ENCODE assay signal across 1 cellular context in the genomic region with DNA sequence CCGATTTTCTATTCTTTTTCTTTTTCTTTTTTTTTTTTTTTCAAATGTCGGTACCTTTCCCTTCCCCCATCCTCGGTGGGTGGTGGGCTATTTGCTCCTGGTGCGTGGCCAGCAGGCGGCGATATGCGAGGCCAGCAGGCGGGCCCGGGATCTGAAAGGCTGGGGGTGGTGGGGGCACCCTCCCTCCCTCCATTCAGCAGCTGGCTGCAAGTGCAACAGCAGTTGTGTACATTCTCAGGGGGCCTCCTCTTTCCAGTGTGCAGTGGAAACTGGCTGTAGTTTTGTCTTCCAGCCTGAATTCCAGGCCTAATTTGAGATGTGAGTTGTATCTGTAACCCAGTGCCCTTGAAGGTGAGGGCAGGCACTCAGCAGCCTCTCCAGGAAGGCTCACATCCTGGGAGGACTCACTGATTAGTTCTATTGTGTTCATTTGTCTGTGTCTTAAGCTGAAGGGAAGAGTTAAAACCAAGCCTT.
TF ChIP-seq lines count a peak whose summit lies in the region.

No MANE protein-coding gene starts in this region.

TF ChIP-seq in HepG2, 621 proteins besides CTCF, POLR2A, EP300 and RAD21 (continued from another document):
- TF ChIP-seq MZF1 (CRISPR knock-in tag; IDR thresholded peaks at IDR 0.05; ENCODE audit: borderline replicate concordance) (no peak), FOSL2 (CRISPR knock-in tag; IDR thresholded peaks at IDR 0.05) (no peak), JUND (CRISPR knock-in tag; IDR thresholded peaks at IDR 0.05) (no peak), KLF6 (CRISPR knock-in tag; IDR thresholded peaks at IDR 0.05) (no peak), ZBTB42 (CRISPR knock-in tag; IDR thresholded peaks at IDR 0.05) (no peak), MTF2 (CRISPR knock-in tag; IDR thresholded peaks at IDR 0.05; ENCODE audit: borderline replicate concordance) (0 out of 2 replicates have a peak, but pooled peaks have one; percentile 23), ZNF510 (CRISPR knock-in tag; IDR thresholded peaks at IDR 0.05; ENCODE audit: low read depth) (no peak), ZNF24 (IDR thresholded peaks at IDR 0.05) (no peak), ZNF607 (CRISPR knock-in tag; IDR thresholded peaks at IDR 0.05; ENCODE audit: borderline replicate concordance) (no peak), RNF2 (conservative IDR thresholded peaks at IDR 0.05; ENCODE audit: low read depth) (no peak), ZNF816 (CRISPR knock-in tag; IDR thresholded peaks at IDR 0.05; ENCODE audit: borderline replicate concordance) (0 out of 2 replicates have a peak, but pooled peaks have one; percentile 42), STAG1 (CRISPR knock-in tag; IDR thresholded peaks at IDR 0.05) (peak; percentile 60)
- TF ChIP-seq, protein P1, sequence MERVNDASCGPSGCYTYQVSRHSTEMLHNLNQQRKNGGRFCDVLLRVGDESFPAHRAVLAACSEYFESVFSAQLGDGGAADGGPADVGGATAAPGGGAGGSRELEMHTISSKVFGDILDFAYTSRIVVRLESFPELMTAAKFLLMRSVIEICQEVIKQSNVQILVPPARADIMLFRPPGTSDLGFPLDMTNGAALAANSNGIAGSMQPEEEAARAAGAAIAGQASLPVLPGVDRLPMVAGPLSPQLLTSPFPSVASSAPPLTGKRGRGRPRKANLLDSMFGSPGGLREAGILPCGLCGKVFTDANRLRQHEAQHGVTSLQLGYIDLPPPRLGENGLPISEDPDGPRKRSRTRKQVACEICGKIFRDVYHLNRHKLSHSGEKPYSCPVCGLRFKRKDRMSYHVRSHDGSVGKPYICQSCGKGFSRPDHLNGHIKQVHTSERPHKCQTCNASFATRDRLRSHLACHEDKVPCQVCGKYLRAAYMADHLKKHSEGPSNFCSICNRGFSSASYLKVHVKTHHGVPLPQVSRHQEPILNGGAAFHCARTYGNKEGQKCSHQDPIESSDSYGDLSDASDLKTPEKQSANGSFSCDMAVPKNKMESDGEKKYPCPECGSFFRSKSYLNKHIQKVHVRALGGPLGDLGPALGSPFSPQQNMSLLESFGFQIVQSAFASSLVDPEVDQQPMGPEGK (CRISPR knock-in tag; IDR thresholded peaks at IDR 0.05) = peak; percentile 94
- TF ChIP-seq, protein P2, sequence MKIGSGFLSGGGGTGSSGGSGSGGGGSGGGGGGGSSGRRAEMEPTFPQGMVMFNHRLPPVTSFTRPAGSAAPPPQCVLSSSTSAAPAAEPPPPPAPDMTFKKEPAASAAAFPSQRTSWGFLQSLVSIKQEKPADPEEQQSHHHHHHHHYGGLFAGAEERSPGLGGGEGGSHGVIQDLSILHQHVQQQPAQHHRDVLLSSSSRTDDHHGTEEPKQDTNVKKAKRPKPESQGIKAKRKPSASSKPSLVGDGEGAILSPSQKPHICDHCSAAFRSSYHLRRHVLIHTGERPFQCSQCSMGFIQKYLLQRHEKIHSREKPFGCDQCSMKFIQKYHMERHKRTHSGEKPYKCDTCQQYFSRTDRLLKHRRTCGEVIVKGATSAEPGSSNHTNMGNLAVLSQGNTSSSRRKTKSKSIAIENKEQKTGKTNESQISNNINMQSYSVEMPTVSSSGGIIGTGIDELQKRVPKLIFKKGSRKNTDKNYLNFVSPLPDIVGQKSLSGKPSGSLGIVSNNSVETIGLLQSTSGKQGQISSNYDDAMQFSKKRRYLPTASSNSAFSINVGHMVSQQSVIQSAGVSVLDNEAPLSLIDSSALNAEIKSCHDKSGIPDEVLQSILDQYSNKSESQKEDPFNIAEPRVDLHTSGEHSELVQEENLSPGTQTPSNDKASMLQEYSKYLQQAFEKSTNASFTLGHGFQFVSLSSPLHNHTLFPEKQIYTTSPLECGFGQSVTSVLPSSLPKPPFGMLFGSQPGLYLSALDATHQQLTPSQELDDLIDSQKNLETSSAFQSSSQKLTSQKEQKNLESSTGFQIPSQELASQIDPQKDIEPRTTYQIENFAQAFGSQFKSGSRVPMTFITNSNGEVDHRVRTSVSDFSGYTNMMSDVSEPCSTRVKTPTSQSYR (CRISPR knock-in tag; IDR thresholded peaks at IDR 0.05; ENCODE audit: borderline replicate concordance) = peak; percentile 59; the same call in 1 of the 2 replicates
- TF ChIP-seq, protein P3, sequence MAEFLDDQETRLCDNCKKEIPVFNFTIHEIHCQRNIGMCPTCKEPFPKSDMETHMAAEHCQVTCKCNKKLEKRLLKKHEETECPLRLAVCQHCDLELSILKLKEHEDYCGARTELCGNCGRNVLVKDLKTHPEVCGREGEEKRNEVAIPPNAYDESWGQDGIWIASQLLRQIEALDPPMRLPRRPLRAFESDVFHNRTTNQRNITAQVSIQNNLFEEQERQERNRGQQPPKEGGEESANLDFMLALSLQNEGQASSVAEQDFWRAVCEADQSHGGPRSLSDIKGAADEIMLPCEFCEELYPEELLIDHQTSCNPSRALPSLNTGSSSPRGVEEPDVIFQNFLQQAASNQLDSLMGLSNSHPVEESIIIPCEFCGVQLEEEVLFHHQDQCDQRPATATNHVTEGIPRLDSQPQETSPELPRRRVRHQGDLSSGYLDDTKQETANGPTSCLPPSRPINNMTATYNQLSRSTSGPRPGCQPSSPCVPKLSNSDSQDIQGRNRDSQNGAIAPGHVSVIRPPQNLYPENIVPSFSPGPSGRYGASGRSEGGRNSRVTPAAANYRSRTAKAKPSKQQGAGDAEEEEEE (CRISPR knock-in tag; IDR thresholded peaks at IDR 0.05; ENCODE audit: borderline replicate concordance) = no peak
- TF ChIP-seq, protein P4, sequence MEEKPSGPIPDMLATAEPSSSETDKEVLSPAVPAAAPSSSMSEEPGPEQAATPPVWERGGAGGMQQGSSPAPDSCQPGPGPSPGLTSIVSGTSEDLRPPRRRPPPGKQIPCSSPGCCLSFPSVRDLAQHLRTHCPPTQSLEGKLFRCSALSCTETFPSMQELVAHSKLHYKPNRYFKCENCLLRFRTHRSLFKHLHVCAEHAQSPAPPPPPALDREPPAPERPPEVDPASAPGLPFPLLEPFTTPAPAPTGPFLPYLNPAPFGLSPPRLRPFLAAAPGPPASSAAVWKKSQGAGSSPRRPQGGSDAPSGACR (CRISPR knock-in tag; IDR thresholded peaks at IDR 0.05) = no peak
- TF ChIP-seq, protein P5, sequence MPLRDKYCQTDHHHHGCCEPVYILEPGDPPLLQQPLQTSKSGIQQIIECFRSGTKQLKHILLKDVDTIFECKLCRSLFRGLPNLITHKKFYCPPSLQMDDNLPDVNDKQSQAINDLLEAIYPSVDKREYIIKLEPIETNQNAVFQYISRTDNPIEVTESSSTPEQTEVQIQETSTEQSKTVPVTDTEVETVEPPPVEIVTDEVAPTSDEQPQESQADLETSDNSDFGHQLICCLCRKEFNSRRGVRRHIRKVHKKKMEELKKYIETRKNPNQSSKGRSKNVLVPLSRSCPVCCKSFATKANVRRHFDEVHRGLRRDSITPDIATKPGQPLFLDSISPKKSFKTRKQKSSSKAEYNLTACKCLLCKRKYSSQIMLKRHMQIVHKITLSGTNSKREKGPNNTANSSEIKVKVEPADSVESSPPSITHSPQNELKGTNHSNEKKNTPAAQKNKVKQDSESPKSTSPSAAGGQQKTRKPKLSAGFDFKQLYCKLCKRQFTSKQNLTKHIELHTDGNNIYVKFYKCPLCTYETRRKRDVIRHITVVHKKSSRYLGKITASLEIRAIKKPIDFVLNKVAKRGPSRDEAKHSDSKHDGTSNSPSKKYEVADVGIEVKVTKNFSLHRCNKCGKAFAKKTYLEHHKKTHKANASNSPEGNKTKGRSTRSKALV (CRISPR knock-in tag; IDR thresholded peaks at IDR 0.05) = no peak
- TF ChIP-seq, protein P6, sequence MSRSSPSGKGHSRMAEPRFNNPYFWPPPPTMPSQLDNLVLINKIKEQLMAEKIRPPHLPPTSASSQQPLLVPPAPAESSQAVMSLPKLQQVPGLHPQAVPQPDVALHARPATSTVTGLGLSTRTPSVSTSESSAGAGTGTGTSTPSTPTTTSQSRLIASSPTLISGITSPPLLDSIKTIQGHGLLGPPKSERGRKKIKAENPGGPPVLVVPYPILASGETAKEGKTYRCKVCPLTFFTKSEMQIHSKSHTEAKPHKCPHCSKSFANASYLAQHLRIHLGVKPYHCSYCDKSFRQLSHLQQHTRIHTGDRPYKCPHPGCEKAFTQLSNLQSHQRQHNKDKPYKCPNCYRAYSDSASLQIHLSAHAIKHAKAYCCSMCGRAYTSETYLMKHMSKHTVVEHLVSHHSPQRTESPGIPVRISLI (CRISPR knock-in tag; IDR thresholded peaks at IDR 0.05; ENCODE audit: borderline replicate concordance) = no peak
- TF ChIP-seq, protein P7, sequence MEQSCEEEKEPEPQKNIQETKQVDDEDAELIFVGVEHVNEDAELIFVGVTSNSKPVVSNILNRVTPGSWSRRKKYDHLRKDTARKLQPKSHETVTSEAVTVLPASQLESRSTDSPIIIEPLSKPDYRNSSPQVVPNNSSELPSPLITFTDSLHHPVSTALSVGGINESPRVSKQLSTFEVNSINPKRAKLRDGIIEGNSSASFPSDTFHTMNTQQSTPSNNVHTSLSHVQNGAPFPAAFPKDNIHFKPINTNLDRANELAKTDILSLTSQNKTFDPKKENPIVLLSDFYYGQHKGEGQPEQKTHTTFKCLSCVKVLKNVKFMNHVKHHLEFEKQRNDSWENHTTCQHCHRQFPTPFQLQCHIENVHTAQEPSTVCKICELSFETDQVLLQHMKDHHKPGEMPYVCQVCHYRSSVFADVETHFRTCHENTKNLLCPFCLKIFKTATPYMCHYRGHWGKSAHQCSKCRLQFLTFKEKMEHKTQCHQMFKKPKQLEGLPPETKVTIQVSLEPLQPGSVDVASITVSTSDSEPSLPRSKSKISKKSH (CRISPR knock-in tag; IDR thresholded peaks at IDR 0.05; ENCODE audit: borderline replicate concordance) = no peak
TF ChIP-seq in HepG2: peak in this region for 6.
